21 cellular contexts compared by ENCODE assay signal in the genomic region with DNA sequence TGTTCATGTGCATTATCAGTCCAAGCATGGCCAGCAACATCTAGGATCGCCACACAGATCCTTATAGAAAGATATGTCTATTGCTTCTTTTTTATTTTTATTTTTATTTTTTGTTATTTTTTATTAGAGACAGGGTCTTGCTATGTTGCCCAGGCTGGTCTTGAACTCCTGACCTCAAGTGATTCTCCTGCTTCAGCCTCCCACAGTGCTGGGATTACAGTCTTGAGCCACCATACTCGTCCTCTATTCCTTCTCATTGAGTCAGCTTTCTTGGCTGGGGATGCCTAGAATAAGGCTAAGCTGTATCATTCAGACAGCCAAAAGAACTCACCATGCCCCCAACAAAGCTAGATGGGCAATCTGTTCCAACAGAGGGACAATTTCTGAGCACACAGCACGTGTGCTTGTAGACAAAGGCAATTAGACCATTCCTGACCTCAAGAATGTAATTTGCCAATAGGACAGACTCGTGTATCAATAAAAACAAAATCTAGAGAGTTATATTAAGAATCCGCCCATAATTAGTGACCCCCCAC.
"Had no signal": no experiment of that assay in that cellular context is flagged by ENCODE, and none has a peak within 500 bp of the region (broad histone marks: within the 10 kb centered on the region; RNA-seq: fewer than 3 reads in every experiment).

No MANE protein-coding gene starts in this region.

- H3K27ac Mint-ChIP-seq: activated CD4-positive, alpha-beta memory T cell treated with anti-CD3 and anti-CD28 coated beads, Interleukin-2, amount 10 ng/mL, durations not matched to agents 7 days and 5 days; activated CD4-positive, alpha-beta T cell treated with anti-CD3 and anti-CD28 coated beads, Interleukin-2, amount 10 ng/mL, durations not matched to agents 7 days and 5 days; activated naive CD4-positive, alpha-beta T cell treated with anti-CD3 and anti-CD28 coated beads for 36 hours; activated naive CD8-positive, alpha-beta T cell treated with anti-CD3 and anti-CD28 coated beads for 36 hours; activated T-helper 17 cell treated with anti-CD3 and anti-CD28 coated beads, Interleukin-2, amount 50 U/mL, for 72 hours; T-helper 17 cell had no signal

- H2AFZ ChIP-seq: PC-9 had no signal

- H3K4me3 Mint-ChIP-seq: activated CD4-positive, alpha-beta memory T cell treated with anti-CD3 and anti-CD28 coated beads, Interleukin-2, amount 10 ng/mL, durations not matched to agents 7 days and 5 days; activated CD4-positive, alpha-beta T cell treated with anti-CD3 and anti-CD28 coated beads, Interleukin-2, amount 10 ng/mL, durations not matched to agents 7 days and 5 days; activated naive CD4-positive, alpha-beta T cell treated with anti-CD3 and anti-CD28 coated beads for 36 hours; activated naive CD8-positive, alpha-beta T cell treated with anti-CD3 and anti-CD28 coated beads for 36 hours; activated T-helper 17 cell treated with anti-CD3 and anti-CD28 coated beads, Interleukin-2, amount 50 U/mL, for 72 hours; T-helper 17 cell had no signal

- H3K27me3 ChIP-seq: MG63 had no signal

- H3K9me3 Mint-ChIP-seq: activated CD4-positive, alpha-beta memory T cell treated with anti-CD3 and anti-CD28 coated beads, Interleukin-2, amount 10 ng/mL, durations not matched to agents 7 days and 5 days; activated CD4-positive, alpha-beta T cell treated with anti-CD3 and anti-CD28 coated beads, Interleukin-2, amount 10 ng/mL, durations not matched to agents 7 days and 5 days; activated naive CD8-positive, alpha-beta T cell treated with anti-CD3 and anti-CD28 coated beads for 36 hours had no signal

- H3K9me3 ChIP-seq: MG63 had no signal

- H3K4me2 ChIP-seq: PC-9 had no signal

- DNase-seq: activated CD4-positive, alpha-beta memory T cell treated with anti-CD3 and anti-CD28 coated beads, Interleukin-2, amount 10 ng/mL, durations not matched to agents 7 days and 5 days; activated CD4-positive, alpha-beta T cell treated with anti-CD3 and anti-CD28 coated beads, Interleukin-2, amount 10 ng/mL, durations not matched to agents 7 days and 5 days; activated CD4-positive, CD25-positive, alpha-beta regulatory T cell; activated gamma-delta T cell; activated naive CD4-positive, alpha-beta T cell treated with anti-CD3 and anti-CD28 coated beads for 36 hours; activated naive CD8-positive, alpha-beta T cell treated with anti-CD3 and anti-CD28 coated beads for 36 hours; activated T-cell treated with anti-CD3 and anti-CD28 coated beads for 4 hours; activated T-cell treated with anti-CD3 and anti-CD28 coated beads, Interleukin-2, amount 50 U/mL, for 48 hours; anterior cingulate cortex; MG63; NCI-H1105; NCI-H1436; NCI-H187; NCI-H2081; NCI-H446; NCI-H524; PC-9; SHP77 treated with DMSO at 0.1 percent for 48 hours; T-helper 17 cell; T-helper 9 cell had no signal

- H3K4me1 Mint-ChIP-seq: activated CD4-positive, alpha-beta memory T cell treated with anti-CD3 and anti-CD28 coated beads, Interleukin-2, amount 10 ng/mL, durations not matched to agents 7 days and 5 days; activated CD4-positive, alpha-beta T cell treated with anti-CD3 and anti-CD28 coated beads, Interleukin-2, amount 10 ng/mL, durations not matched to agents 7 days and 5 days; activated naive CD8-positive, alpha-beta T cell treated with anti-CD3 and anti-CD28 coated beads for 36 hours; activated T-helper 17 cell treated with anti-CD3 and anti-CD28 coated beads, Interleukin-2, amount 50 U/mL, for 72 hours; T-helper 17 cell had no signal

- H3K36me3 Mint-ChIP-seq: activated naive CD8-positive, alpha-beta T cell treated with anti-CD3 and anti-CD28 coated beads for 36 hours had no signal

- H3K36me3 ChIP-seq: MG63 had no signal

- H3K4me3 ChIP-seq: MG63, PC-9 had no signal

- H3K27ac ChIP-seq: PC-9 had no signal
